ENCODE assay signal across 25 cellular contexts in genomic region chr7:138895700-138896099, GRCh38.
"Had no signal": no experiment of that assay in that cellular context is flagged by ENCODE, and none has a peak within 500 bp of the region (broad histone marks: within the 10 kb centered on the region; RNA-seq: fewer than 3 reads in every experiment).

No MANE protein-coding gene starts in this region.

- H2AFZ ChIP-seq: neural progenitor cell had no signal

- H3K4me2 ChIP-seq: neural progenitor cell had no signal

- H3K9ac ChIP-seq: neural progenitor cell had no signal

- H3K36me3 ChIP-seq: left lung, lower lobe of right lung, right atrium auricular region, vagina had no signal

- H3K4me1 ChIP-seq: left lung, lower lobe of right lung, right atrium auricular region, upper lobe of left lung, vagina had no signal

- H3K4me3 ChIP-seq: left lung, lower lobe of right lung, neural progenitor cell, right atrium auricular region, upper lobe of left lung, vagina had no signal

- H3K27me3 ChIP-seq: left lung, neural progenitor cell, right atrium auricular region, upper lobe of left lung, vagina had no signal

- FAIRE-seq: bronchial epithelial cell, frontal cortex had no signal

- H3K9me3 ChIP-seq: left lung, lower lobe of right lung, right atrium auricular region, upper lobe of left lung, vagina had no signal

- DNase-seq: activated CD4-positive, alpha-beta memory T cell treated with anti-CD3 and anti-CD28 coated beads, Interleukin-2, amount 10 ng/mL, durations not matched to agents 7 days and 5 days; activated CD4-positive, alpha-beta T cell treated with anti-CD3 and anti-CD28 coated beads for 1 hour; activated CD4-positive, alpha-beta T cell treated with anti-CD3 and anti-CD28 coated beads, Interleukin-2, amount 10 ng/mL, durations not matched to agents 7 days and 5 days; activated naive CD4-positive, alpha-beta T cell; activated T-cell treated with anti-CD3 and anti-CD28 coated beads, Interleukin-2, amount 50 U/mL, for 72 hours; dermis blood vessel endothelial cell; effector CD4-positive, alpha-beta T cell; kidney glomerular epithelial cell; left lung; lower lobe of right lung; mesenchymal stem cell; natural killer cell; occipital lobe; stimulated activated CD4-positive, alpha-beta T cell treated with anti-CD3 and anti-CD28 coated beads, Interleukin-2, amount 100 ng/mL, for 48 hours; stimulated activated naive CD8-positive, alpha-beta T cell treated with anti-CD3 and anti-CD28 coated beads, Interleukin-15, amount 100 ng/mL, for 72 hours; substantia nigra; T-helper 2 cell; upper lobe of left lung had no signal

- ATAC-seq: activated naive CD4-positive, alpha-beta T cell treated with anti-CD3 and anti-CD28 coated beads, Interleukin-2, amount 50 U/mL, for 72 hours; activated T-cell treated with anti-CD3 and anti-CD28 coated beads, Interleukin-2, amount 50 U/mL, for 72 hours; left lung; lower lobe of right lung; natural killer cell; stimulated activated naive CD8-positive, alpha-beta T cell treated with anti-CD3 and anti-CD28 coated beads, Interleukin-15, amount 100 ng/mL, for 72 hours had no signal

- H3K27ac ChIP-seq: epithelial cell of prostate, left lung, lower lobe of right lung, neural progenitor cell, right atrium auricular region, upper lobe of left lung, vagina had no signal
